ENCODE assay signal across 28 cellular contexts in the genomic region with DNA sequence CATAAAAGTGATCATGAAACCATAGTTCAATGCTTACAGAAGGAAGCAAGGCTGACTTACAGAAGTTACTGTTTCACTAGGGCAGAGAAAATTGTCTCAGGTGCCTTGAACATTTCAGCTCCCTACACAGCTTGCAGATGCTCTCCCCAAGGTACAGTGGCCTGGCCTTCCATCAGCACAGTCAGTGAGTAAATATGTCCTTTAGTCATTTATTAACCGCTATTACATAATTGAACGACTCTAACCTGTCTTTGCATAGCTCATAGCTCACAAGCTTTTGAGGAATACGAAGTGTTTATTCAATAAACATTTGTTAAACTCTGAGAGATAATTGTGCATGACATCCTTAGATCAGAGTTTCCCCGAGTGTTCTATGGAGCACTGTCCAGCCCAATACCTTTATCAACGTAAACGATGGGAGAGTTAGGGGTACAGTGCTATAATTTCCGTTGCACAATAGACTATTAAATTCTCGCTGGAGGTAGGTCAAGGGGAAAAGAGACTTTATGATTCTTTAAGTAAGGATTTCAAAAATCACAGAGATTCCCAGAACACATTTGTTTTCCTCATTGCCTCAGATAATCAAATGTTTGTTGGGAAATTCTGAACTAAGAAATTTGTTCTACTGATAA.
A peak's percentile ranks its signal among the peaks of the same experiment; 100 is the strongest.
DNase-seq lines count a peak whose midpoint lies in the region; ATAC-seq, FAIRE-seq and TF ChIP-seq lines count a peak whose summit lies in the region.
"Had no signal": no experiment of that assay in that cellular context is flagged by ENCODE, and none has a peak within 500 bp of the region (broad histone marks: within the 10 kb centered on the region; RNA-seq: fewer than 3 reads in every experiment).

No MANE protein-coding gene starts in this region.

- DNase-seq in bronchial epithelial cell (ENCODE audit: low read depth) (peak; percentile 44), left lung (no peak), upper lobe of right lung (no peak), RWPE1 (ENCODE audit: low spot score) (no peak)
- DNase-seq in CD4-positive, alpha-beta memory T cell, result no peak
- DNase-seq: activated CD4-positive, alpha-beta memory T cell treated with anti-CD3 and anti-CD28 coated beads for 36 hours; activated CD8-positive, alpha-beta memory T cell treated with anti-CD3 and anti-CD28 coated beads, Interleukin-2, amount 50 U/mL, for 48 hours; anterior cingulate cortex; DMS153; Karpas-422; naive thymus-derived CD8-positive, alpha-beta T cell; NCI-H1694; NCI-H774; stimulated activated CD4-positive, alpha-beta T cell treated with anti-CD3 and anti-CD28 coated beads, Interleukin-12 subunit alpha, Interleukin-12 subunit beta, amount 100 ng/mL, for 4 hours; stimulated activated CD4-positive, alpha-beta T cell treated with anti-CD3 and anti-CD28 coated beads, Interleukin-4, amount 100 ng/mL, for 24 hours; stimulated activated naive CD4-positive, alpha-beta T cell treated with Interleukin-2 at 50 U/mL for 16 hours; T-helper 9 cell; testis had no signal

- intact Hi-C loops in left lung (cut with DNase I) (no loop called here), upper lobe of right lung (cut with DNase I) (no loop called here)
- intact Hi-C loops in CD4-positive, alpha-beta memory T cell (cut with micrococcal nuclease), result no loop called here

- TF ChIP-seq CTCF in bronchial epithelial cell (IDR thresholded peaks at IDR 0.05; ENCODE audit: insufficient read depth, low read length, severe bottlenecking) (no peak), left lung (IDR thresholded peaks at IDR 0.05) (no peak), upper lobe of right lung (IDR thresholded peaks at IDR 0.05) (no peak), RWPE1 (conservative IDR thresholded peaks at IDR 0.05; ENCODE audit: low read depth) (no peak)

- no peak overlapping the region for H3K4me3 Mint-ChIP-seq in CD4-positive, alpha-beta memory T cell
- H3K4me3 Mint-ChIP-seq: activated CD4-positive, alpha-beta memory T cell treated with anti-CD3 and anti-CD28 coated beads for 36 hours; GM23338; naive thymus-derived CD8-positive, alpha-beta T cell had no signal

- H3K27ac ChIP-seq in left lung, result no peak overlapping the region
- no peak overlapping the region for H3K27ac ChIP-seq in upper lobe of right lung
- no peak overlapping the region for H3K27ac ChIP-seq in RWPE1
- no peak overlapping the region for H3K27ac ChIP-seq in CD4-positive, alpha-beta memory T cell (ENCODE audit: low read depth, low read length)
- H3K27ac ChIP-seq: right atrium auricular region, testis, vagina had no signal

- H3K36me3 Mint-ChIP-seq in CD4-positive, alpha-beta memory T cell, result no peaks in the 10 kb centered on the region
- H3K36me3 Mint-ChIP-seq: activated CD4-positive, alpha-beta memory T cell treated with anti-CD3 and anti-CD28 coated beads for 36 hours; activated naive CD4-positive, alpha-beta T cell treated with anti-CD3 and anti-CD28 coated beads, Interleukin-2, amount 50 U/mL, for 72 hours; naive thymus-derived CD8-positive, alpha-beta T cell had no signal

- no peaks in the 10 kb centered on the region for H3K27me3 ChIP-seq in bronchial epithelial cell (ENCODE audit: control insufficient read depth, insufficient read depth, low read length)
- H3K27me3 ChIP-seq in left lung, result no peaks in the 10 kb centered on the region
- no peaks in the 10 kb centered on the region for H3K27me3 ChIP-seq in upper lobe of right lung
- H3K27me3 ChIP-seq in CD4-positive, alpha-beta memory T cell (ENCODE audit: insufficient read depth, low read length), result no peaks in the 10 kb centered on the region
- H3K27me3 ChIP-seq: right atrium auricular region, testis, vagina had no signal

- H3K27ac Mint-ChIP-seq in CD4-positive, alpha-beta memory T cell, result no peak overlapping the region
- H3K27ac Mint-ChIP-seq: activated CD4-positive, alpha-beta memory T cell treated with anti-CD3 and anti-CD28 coated beads for 36 hours; activated naive CD4-positive, alpha-beta T cell treated with anti-CD3 and anti-CD28 coated beads, Interleukin-2, amount 50 U/mL, for 72 hours; activated T-helper 2 cell treated with anti-CD3 and anti-CD28 coated beads, Interferon-gamma antibody, Interleukin-2, Interleukin-4, amounts not matched to agents 10 μg/mL and 5 μg/mL and 100 μg/mL, durations not matched to agents 14 hours and 24 hours and 36 hours; GM23338; naive thymus-derived CD8-positive, alpha-beta T cell had no signal

- POLR2A ChIA-PET in RWPE1 (lab: Yijun Ruan, JAX; ENCODE audit: low non-redundant PET), result no interaction called here
- POLR2A ChIA-PET in CD4-positive, alpha-beta memory T cell (lab: Charles Lee; ENCODE audit: partially characterized antibody), result no interaction called here

- H3K27me3 Mint-ChIP-seq in CD4-positive, alpha-beta memory T cell, result no peaks in the 10 kb centered on the region
- H3K27me3 Mint-ChIP-seq: activated CD4-positive, alpha-beta memory T cell treated with anti-CD3 and anti-CD28 coated beads for 36 hours had no signal

- H3K4me3 ChIP-seq in bronchial epithelial cell (ENCODE audit: low read depth, low read length) (no peak overlapping the region), left lung (no peak overlapping the region), upper lobe of right lung (no peak overlapping the region)
- no peak overlapping the region for H3K4me3 ChIP-seq in CD4-positive, alpha-beta memory T cell (ENCODE audit: low read length in 2 of 2)
- H3K4me3 ChIP-seq: GM23338, right atrium auricular region, testis, vagina had no signal

- H3K4me1 Mint-ChIP-seq in CD4-positive, alpha-beta memory T cell, result no peaks in the 10 kb centered on the region
- H3K4me1 Mint-ChIP-seq: GM23338; naive thymus-derived CD8-positive, alpha-beta T cell had no signal

- no peak for FAIRE-seq in bronchial epithelial cell (lab: Jason Lieb, UNC)
- FAIRE-seq: G401.6, keratinocyte had no signal

- no peaks in the 10 kb centered on the region for H3K36me3 ChIP-seq in bronchial epithelial cell (ENCODE audit: control insufficient read depth, insufficient read depth, low read length)
- H3K36me3 ChIP-seq in left lung, result no peaks in the 10 kb centered on the region
- H3K36me3 ChIP-seq in upper lobe of right lung, result no peaks in the 10 kb centered on the region
- no peaks in the 10 kb centered on the region for H3K36me3 ChIP-seq in CD4-positive, alpha-beta memory T cell (ENCODE audit: insufficient read depth, low read length)
- H3K36me3 ChIP-seq: right atrium auricular region, vagina had no signal

- ATAC-seq in GM19463 (IDR thresholded peaks at IDR 0.05; ENCODE audit: unreplicated experiment) (peak; percentile 88), left lung (peak; percentile 89), upper lobe of right lung (peak; percentile 88), GM21526 (IDR thresholded peaks at IDR 0.05; ENCODE audit: low FRiP score, unreplicated experiment) (no peak)
- ATAC-seq: activated naive CD4-positive, alpha-beta T cell treated with anti-CD3 and anti-CD28 coated beads, Interleukin-2, amount 50 U/mL, for 72 hours; GM23338; naive thymus-derived CD8-positive, alpha-beta T cell; Right ventricle myocardium inferior had no signal

- H3K4me1 ChIP-seq in left lung (no peaks in the 10 kb centered on the region), upper lobe of right lung (no peaks in the 10 kb centered on the region)
- H3K4me1 ChIP-seq in CD4-positive, alpha-beta memory T cell (ENCODE audit: insufficient read depth, low read length), result no peaks in the 10 kb centered on the region
- H3K4me1 ChIP-seq: right atrium auricular region, testis, vagina had no signal

- peaks cover 0 to 5% (median 1%) of the 10 kb centered on the region in 8 donors for H3K9me3 Mint-ChIP-seq in CD4-positive, alpha-beta memory T cell
- H3K9me3 Mint-ChIP-seq: activated CD4-positive, alpha-beta memory T cell treated with anti-CD3 and anti-CD28 coated beads for 36 hours; activated naive CD4-positive, alpha-beta T cell treated with anti-CD3 and anti-CD28 coated beads, Interleukin-2, amount 50 U/mL, for 72 hours; activated T-helper 2 cell treated with anti-CD3 and anti-CD28 coated beads, Interferon-gamma antibody, Interleukin-2, Interleukin-4, amounts not matched to agents 10 μg/mL and 5 μg/mL and 100 μg/mL, durations not matched to agents 14 hours and 24 hours and 36 hours had no signal

- CTCF ChIA-PET in RWPE1 (lab: Yijun Ruan, JAX), result no interaction called here
- CTCF ChIA-PET in CD4-positive, alpha-beta memory T cell (lab: Charles Lee; ENCODE audit: partially characterized antibody), result interaction anchor here (0.7 kb wide), 1 partner anchor 27 kb away, joined by 4 read pairs; no protein-coding TSS in a partner anchor

- no peaks in the 10 kb centered on the region for H3K9me3 ChIP-seq in left lung
- no peaks in the 10 kb centered on the region for H3K9me3 ChIP-seq in upper lobe of right lung
- H3K9me3 ChIP-seq in CD4-positive, alpha-beta memory T cell (ENCODE audit: control insufficient read depth in 1 of 2, low read length in 2 of 2), result no peaks in the 10 kb centered on the region
- H3K9me3 ChIP-seq: right atrium auricular region, testis, vagina had no signal
